In genomic region chr7:121366852-121367431, GRCh38 we compare ENCODE assay signal across 1 cellular context.
TF ChIP-seq lines count a peak whose summit lies in the region.

No MANE protein-coding gene starts in this region.

TF ChIP-seq in HCT116, 20 proteins besides CTCF, POLR2A, EP300 and RAD21 (continued from another document):
- TF ChIP-seq SIN3A (IDR thresholded peaks at IDR 0.05; ENCODE audit: low read depth), result no peak
- TF ChIP-seq POLR2AphosphoS5 (IDR thresholded peaks at IDR 0.05; ENCODE audit: low read depth, low read length), result peak; percentile 31; the same call in 1 of the 2 replicates
- no peak for TF ChIP-seq MAX (IDR thresholded peaks at IDR 0.05)
- TF ChIP-seq EZH2phosphoT487 (IDR thresholded peaks at IDR 0.05; ENCODE audit: borderline replicate concordance), result no peak
- no peak for TF ChIP-seq ATF3 (IDR thresholded peaks at IDR 0.05)
- TF ChIP-seq FOSL1 (IDR thresholded peaks at IDR 0.05; ENCODE audit: low read depth), result no peak
- no peak for TF ChIP-seq YY1 (IDR thresholded peaks at IDR 0.05; ENCODE audit: extremely low read depth, insufficient replicate concordance, low read depth, low read length)
- TF ChIP-seq TCF7L2 (IDR thresholded peaks at IDR 0.05; ENCODE audit: borderline replicate concordance, extremely low read depth, insufficient read depth, insufficient read length), result no peak
- TF ChIP-seq ZFX (IDR thresholded peaks at IDR 0.05), result no peak
- TF ChIP-seq CBX3 (IDR thresholded peaks at IDR 0.05; ENCODE audit: low read depth), result 0 out of 2 replicates have a peak, but pooled peaks have one; percentile 13
- TF ChIP-seq CEBPB (IDR thresholded peaks at IDR 0.05; ENCODE audit: low read depth), result no peak
